2 cellular contexts compared by ENCODE assay signal in the genomic region with DNA sequence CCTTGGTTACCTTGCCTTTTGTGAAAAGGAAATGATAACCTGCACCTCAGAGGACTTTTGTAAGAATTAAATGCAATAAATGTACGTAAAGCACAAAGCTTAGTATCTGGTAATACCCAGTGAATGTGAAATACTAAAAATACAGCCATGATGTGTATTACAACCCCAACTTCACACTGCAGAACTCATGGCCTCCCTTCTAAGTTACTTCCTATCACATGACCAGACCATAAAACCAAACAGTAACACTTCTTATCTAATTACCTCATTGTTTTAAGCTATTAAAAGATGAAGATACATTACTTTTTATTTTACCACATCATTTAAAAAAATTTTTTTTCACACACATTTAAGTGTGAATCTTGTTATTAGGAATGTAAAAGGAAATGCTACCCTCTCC.
TF ChIP-seq lines count a peak whose summit lies in the region.

No MANE protein-coding gene starts in this region.

TF ChIP-seq in HEK293, 187 proteins besides CTCF, POLR2A, EP300 and RAD21:
- TF ChIP-seq TCF7L2 (IDR thresholded peaks at IDR 0.05; ENCODE audit: borderline replicate concordance, low read depth, low read length) (no peak), ZNF292 (tag by site-specific recombination; IDR thresholded peaks at IDR 0.05; ENCODE audit: borderline replicate concordance, low read depth) (no peak), ZNF239 (tag by site-specific recombination; IDR thresholded peaks at IDR 0.05) (no peak), SP2 (tag by site-specific recombination; IDR thresholded peaks at IDR 0.05) (no peak), ZNF335 (tag by site-specific recombination; conservative IDR thresholded peaks at IDR 0.05) (no peak), ZNF324 (tag by site-specific recombination; IDR thresholded peaks at IDR 0.05) (no peak)
- TF ChIP-seq, protein P1, sequence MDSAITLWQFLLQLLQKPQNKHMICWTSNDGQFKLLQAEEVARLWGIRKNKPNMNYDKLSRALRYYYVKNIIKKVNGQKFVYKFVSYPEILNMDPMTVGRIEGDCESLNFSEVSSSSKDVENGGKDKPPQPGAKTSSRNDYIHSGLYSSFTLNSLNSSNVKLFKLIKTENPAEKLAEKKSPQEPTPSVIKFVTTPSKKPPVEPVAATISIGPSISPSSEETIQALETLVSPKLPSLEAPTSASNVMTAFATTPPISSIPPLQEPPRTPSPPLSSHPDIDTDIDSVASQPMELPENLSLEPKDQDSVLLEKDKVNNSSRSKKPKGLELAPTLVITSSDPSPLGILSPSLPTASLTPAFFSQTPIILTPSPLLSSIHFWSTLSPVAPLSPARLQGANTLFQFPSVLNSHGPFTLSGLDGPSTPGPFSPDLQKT (IDR thresholded peaks at IDR 0.05; ENCODE audit: borderline replicate concordance, low read depth, low read length), result no peak
- TF ChIP-seq, protein P2, sequence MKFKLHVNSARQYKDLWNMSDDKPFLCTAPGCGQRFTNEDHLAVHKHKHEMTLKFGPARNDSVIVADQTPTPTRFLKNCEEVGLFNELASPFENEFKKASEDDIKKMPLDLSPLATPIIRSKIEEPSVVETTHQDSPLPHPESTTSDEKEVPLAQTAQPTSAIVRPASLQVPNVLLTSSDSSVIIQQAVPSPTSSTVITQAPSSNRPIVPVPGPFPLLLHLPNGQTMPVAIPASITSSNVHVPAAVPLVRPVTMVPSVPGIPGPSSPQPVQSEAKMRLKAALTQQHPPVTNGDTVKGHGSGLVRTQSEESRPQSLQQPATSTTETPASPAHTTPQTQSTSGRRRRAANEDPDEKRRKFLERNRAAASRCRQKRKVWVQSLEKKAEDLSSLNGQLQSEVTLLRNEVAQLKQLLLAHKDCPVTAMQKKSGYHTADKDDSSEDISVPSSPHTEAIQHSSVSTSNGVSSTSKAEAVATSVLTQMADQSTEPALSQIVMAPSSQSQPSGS (tag by site-specific recombination; IDR thresholded peaks at IDR 0.05; ENCODE audit: low read depth), result 0 out of 2 replicates have a peak, but pooled peaks have one; percentile 18

TF ChIP-seq in GM12878, 131 proteins besides CTCF, POLR2A, EP300 and RAD21:
- no peak for TF ChIP-seq RB1 (IDR thresholded peaks at IDR 0.05; ENCODE audit: borderline replicate concordance)
- TF ChIP-seq RAD51 (IDR thresholded peaks at IDR 0.05), result peak; percentile 44; the same call in 1 of the 2 replicates
- TF ChIP-seq, protein P2 (IDR thresholded peaks at IDR 0.05; ENCODE audit: low read length), result 0 out of 2 replicates have a peak, but pooled peaks have one; percentile 15
